Comparison of ENCODE assay signal across 8 cellular contexts in genomic region chr5:138438724-138439536, GRCh38. TPM values are rescaled to one million over a fixed set of nuclear protein-coding genes. Genes with fewer than 3 reads are reported as not detected.
A peak's percentile ranks its signal among the peaks of the same experiment; 100 is the strongest.
DNase-seq lines count a peak whose midpoint lies in the region; ATAC-seq and TF ChIP-seq lines count a peak whose summit lies in the region.

TSS of gene REEP2 (plus strand) at chr5:138439057. CDS start at chr5:138439209, 152 bp downstream.

- no peaks in the 10 kb centered on the region for H3K9me3 Mint-ChIP-seq in chondrocyte (ENCODE audit: low read depth)

- no peaks in the 10 kb centered on the region for H3K27me3 Mint-ChIP-seq in chondrocyte (ENCODE audit: low read depth)

- ATAC-seq in GM21825 (IDR thresholded peaks at IDR 0.05; ENCODE audit: unreplicated experiment), result peak; percentile 68
- peak; percentile 80 to 84 for ATAC-seq in activated CD4-positive, CD25-positive, alpha-beta regulatory T cell treated with anti-CD3 and anti-CD28 coated beads, Interleukin-2, amount 50 U/mL, for 24 hours

- peak within 1 kb of the TSS; percentile 82 for H3K4me3 Mint-ChIP-seq in chondrocyte (ENCODE audit: unreplicated experiment)

- peaks cover 9% of the 10 kb centered on the region for H3K36me3 Mint-ChIP-seq in chondrocyte (ENCODE audit: low read depth)

- TF ChIP-seq CTCF in NB4 (IDR thresholded peaks at IDR 0.05; ENCODE audit: low read depth, low read length) (no peak), chondrocyte (IDR thresholded peaks at IDR 0.05) (no peak)

- H3K4me3 ChIP-seq in NB4 (ENCODE audit: low read depth, low read length), result peak within 1 kb of the TSS; percentile 41

- peaks cover 25% of the 10 kb centered on the region for H3K4me1 Mint-ChIP-seq in chondrocyte (ENCODE audit: low read depth)

- TF ChIP-seq POLR2A in NB4 (IDR thresholded peaks at IDR 0.05; ENCODE audit: extremely low read depth, insufficient read length), result no peak

- peak within 1 kb of the TSS; percentile 79 for H3K27ac Mint-ChIP-seq in chondrocyte (ENCODE audit: unreplicated experiment)

- peak; percentile 29 for DNase-seq in DMS53 treated with DMSO at 0.1 percent for 48 hours (lab: John Stamatoyannopoulos, UW; ENCODE audit: unreplicated experiment)
- DNase-seq in NB4 (ENCODE audit: low read depth), result peak; percentile 78
- DNase-seq in chondrocyte (ENCODE audit: low spot score), result peak; percentile 74
- DNase-seq in kidney tubule cell (ENCODE audit: low spot score), result peak; percentile 57
- DNase-seq in stimulated activated CD4-positive, alpha-beta T cell treated with anti-CD3 and anti-CD28 coated beads, Interleukin-4, amount 100 ng/mL, for 1 hour, result peak; percentile 74
- DNase-seq in GF-D8 (lab: John Stamatoyannopoulos, UW), result no peak

RNA-seq across cellular contexts. Expression of gene REEP2, which starts in this region (rescaled TPM):
- 30.2 to 35.1 TPM (median 34.6 TPM) in 3 replicates for total RNA-seq in chondrocyte
